In the genomic region with DNA sequence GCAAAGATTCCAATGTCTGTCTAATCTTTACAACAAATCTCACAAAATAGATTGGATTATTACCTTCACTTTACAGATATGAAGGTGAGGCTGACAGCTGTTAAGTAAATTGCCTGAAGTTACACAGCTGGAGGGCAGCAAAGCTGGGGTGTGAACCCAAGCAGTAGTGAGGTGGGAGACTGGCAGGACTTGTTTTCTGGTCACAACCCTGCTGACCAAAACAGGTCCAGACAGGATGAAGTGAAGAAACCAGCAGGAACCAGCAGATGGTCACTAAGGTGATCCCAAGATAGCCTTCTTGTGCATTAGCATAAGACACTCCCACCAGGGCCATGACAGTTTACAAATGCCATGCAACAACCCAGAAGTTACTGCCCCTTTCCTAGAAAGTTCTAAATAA, we compare ENCODE assay signal across 8 cellular contexts.
DNase-seq lines count a peak whose midpoint lies in the region; FAIRE-seq and TF ChIP-seq lines count a peak whose summit lies in the region.
"Not testable (repeated sequence)": the region's sequence is repeated elsewhere in the genome, so short reads cannot be mapped to it uniquely, and the experiment has no call there.

No MANE protein-coding gene starts in this region.

- H3K4me1 ChIP-seq in HEK293 (ENCODE audit: control insufficient read depth, insufficient read depth, low read length); hepatocyte (ENCODE audit: insufficient read depth): not testable (repeated sequence)

- H3K9me2 ChIP-seq in hepatocyte (replicated peaks; ENCODE audit: insufficient read depth) = not testable (repeated sequence)

- not testable (repeated sequence) for H3K36me3 Mint-ChIP-seq in type B pancreatic cell

- H2AFZ ChIP-seq in hepatocyte = not testable (repeated sequence)

- not testable (repeated sequence) for TF ChIP-seq POLR2A in NB4 (IDR thresholded peaks at IDR 0.05; ENCODE audit: extremely low read depth, insufficient read length)

- DNase-seq in DMS 273 (lab: John Stamatoyannopoulos, UW; ENCODE audit: unreplicated experiment) (peak; percentile 95), NB4 (ENCODE audit: low read depth) (peak; percentile 8), NCI-H69 (lab: John Stamatoyannopoulos, UW) (peak; percentile 99), RKO (ENCODE audit: low spot score) (peak; percentile 3), bronchial epithelial cell (ENCODE audit: low read depth) (peak; percentile 29), hepatocyte (ENCODE audit: low spot score) (peak; percentile 12)
- DNase-seq in type B pancreatic cell (ENCODE audit: extremely low spot score, unreplicated experiment) = not testable (repeated sequence)

- not testable (repeated sequence) for TF ChIP-seq CTCF in HEK293 (tag by site-specific recombination; IDR thresholded peaks at IDR 0.05); NB4 (IDR thresholded peaks at IDR 0.05; ENCODE audit: low read depth, low read length); bronchial epithelial cell (IDR thresholded peaks at IDR 0.05; ENCODE audit: insufficient read depth, low read length, severe bottlenecking); hepatocyte (IDR thresholded peaks at IDR 0.05; ENCODE audit: poor library complexity); type B pancreatic cell (conservative IDR thresholded peaks at IDR 0.05)

- peak overlapping the region; percentile 74 for H3K27ac Mint-ChIP-seq in type B pancreatic cell

- not testable (repeated sequence) for H3K9me3 Mint-ChIP-seq in type B pancreatic cell

- H4K20me1 ChIP-seq in hepatocyte (ENCODE audit: insufficient read depth, poor library complexity, severe bottlenecking) = not testable (repeated sequence)

- POLR2A ChIA-PET in HEK293 (lab: Yijun Ruan, JAX) = not testable (repeated sequence)

- not testable (repeated sequence) for H3K9me3 ChIP-seq in HEK293 (ENCODE audit: control insufficient read depth, insufficient read depth, low read depth, low read length); hepatocyte (ENCODE audit: low read depth)

- H3K4me1 Mint-ChIP-seq in type B pancreatic cell (ENCODE audit: unreplicated experiment) = peaks cover 12% of the 10 kb centered on the region

- H3K27ac ChIP-seq in HEK293 (ENCODE audit: extremely low read depth, low read depth, low read length); hepatocyte: not testable (repeated sequence)

- not testable (repeated sequence) for H3K4me3 ChIP-seq in HEK293 (ENCODE audit: low read depth, low read length); NB4 (ENCODE audit: low read depth, low read length); bronchial epithelial cell (ENCODE audit: low read depth, low read length); hepatocyte

- H3K36me3 ChIP-seq in HEK293 (ENCODE audit: control insufficient read depth in 2 of 2, insufficient read depth in 1 of 2, low read length in 2 of 2); bronchial epithelial cell (ENCODE audit: control insufficient read depth, insufficient read depth, low read length); hepatocyte (replicated peaks; ENCODE audit: insufficient read depth, low read depth): not testable (repeated sequence)

- CTCF ChIA-PET in HEK293 (lab: Yijun Ruan, JAX) = not testable (repeated sequence)

- H3K27me3 ChIP-seq in bronchial epithelial cell (ENCODE audit: control insufficient read depth, insufficient read depth, low read length); hepatocyte: not testable (repeated sequence)

- FAIRE-seq in bronchial epithelial cell (lab: Jason Lieb, UNC) = not testable (repeated sequence)

- not testable (repeated sequence) for H3K4me2 ChIP-seq in hepatocyte

- not testable (repeated sequence) for H3K27me3 Mint-ChIP-seq in type B pancreatic cell

- not testable (repeated sequence) for H3K4me3 Mint-ChIP-seq in type B pancreatic cell

- H3K79me2 ChIP-seq in hepatocyte = not testable (repeated sequence)

TF ChIP-seq in HEK293, 187 proteins besides CTCF, POLR2A, EP300 and RAD21:
- peak; percentile 43; the same call in 1 of the 2 replicates for TF ChIP-seq OSR2 (tag by site-specific recombination; IDR thresholded peaks at IDR 0.05)
- peak; percentile 49; the same call in 1 of the 2 replicates for TF ChIP-seq ZNF843 (tag by site-specific recombination; IDR thresholded peaks at IDR 0.05)
- TF ChIP-seq, protein P1, sequence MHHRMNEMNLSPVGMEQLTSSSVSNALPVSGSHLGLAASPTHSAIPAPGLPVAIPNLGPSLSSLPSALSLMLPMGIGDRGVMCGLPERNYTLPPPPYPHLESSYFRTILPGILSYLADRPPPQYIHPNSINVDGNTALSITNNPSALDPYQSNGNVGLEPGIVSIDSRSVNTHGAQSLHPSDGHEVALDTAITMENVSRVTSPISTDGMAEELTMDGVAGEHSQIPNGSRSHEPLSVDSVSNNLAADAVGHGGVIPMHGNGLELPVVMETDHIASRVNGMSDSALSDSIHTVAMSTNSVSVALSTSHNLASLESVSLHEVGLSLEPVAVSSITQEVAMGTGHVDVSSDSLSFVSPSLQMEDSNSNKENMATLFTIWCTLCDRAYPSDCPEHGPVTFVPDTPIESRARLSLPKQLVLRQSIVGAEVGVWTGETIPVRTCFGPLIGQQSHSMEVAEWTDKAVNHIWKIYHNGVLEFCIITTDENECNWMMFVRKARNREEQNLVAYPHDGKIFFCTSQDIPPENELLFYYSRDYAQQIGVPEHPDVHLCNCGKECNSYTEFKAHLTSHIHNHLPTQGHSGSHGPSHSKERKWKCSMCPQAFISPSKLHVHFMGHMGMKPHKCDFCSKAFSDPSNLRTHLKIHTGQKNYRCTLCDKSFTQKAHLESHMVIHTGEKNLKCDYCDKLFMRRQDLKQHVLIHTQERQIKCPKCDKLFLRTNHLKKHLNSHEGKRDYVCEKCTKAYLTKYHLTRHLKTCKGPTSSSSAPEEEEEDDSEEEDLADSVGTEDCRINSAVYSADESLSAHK (tag by site-specific recombination; IDR thresholded peaks at IDR 0.05) = 0 out of 2 replicates have a peak, but pooled peaks have one; percentile 14
- TF ChIP-seq KLF10 (tag by site-specific recombination; IDR thresholded peaks at IDR 0.05) = 0 out of 2 replicates have a peak, but pooled peaks have one; percentile 23
- peak; percentile 39; the same call in 1 of the 2 replicates for TF ChIP-seq GLIS1 (tag by site-specific recombination; IDR thresholded peaks at IDR 0.05)
- TF ChIP-seq FEZF1 (tag by site-specific recombination; IDR thresholded peaks at IDR 0.05) = peak; percentile 37; the same call in 1 of the 2 replicates
- TF ChIP-seq ZXDB (tag by site-specific recombination; IDR thresholded peaks at IDR 0.05) = 0 out of 2 replicates have a peak, but pooled peaks have one; percentile 21
- TF ChIP-seq, protein P2, sequence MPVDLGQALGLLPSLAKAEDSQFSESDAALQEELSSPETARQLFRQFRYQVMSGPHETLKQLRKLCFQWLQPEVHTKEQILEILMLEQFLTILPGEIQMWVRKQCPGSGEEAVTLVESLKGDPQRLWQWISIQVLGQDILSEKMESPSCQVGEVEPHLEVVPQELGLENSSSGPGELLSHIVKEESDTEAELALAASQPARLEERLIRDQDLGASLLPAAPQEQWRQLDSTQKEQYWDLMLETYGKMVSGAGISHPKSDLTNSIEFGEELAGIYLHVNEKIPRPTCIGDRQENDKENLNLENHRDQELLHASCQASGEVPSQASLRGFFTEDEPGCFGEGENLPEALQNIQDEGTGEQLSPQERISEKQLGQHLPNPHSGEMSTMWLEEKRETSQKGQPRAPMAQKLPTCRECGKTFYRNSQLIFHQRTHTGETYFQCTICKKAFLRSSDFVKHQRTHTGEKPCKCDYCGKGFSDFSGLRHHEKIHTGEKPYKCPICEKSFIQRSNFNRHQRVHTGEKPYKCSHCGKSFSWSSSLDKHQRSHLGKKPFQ (tag by site-specific recombination; IDR thresholded peaks at IDR 0.05) = peak; percentile 96
